Comparison of ENCODE assay signal across 13 cellular contexts in the genomic region with DNA sequence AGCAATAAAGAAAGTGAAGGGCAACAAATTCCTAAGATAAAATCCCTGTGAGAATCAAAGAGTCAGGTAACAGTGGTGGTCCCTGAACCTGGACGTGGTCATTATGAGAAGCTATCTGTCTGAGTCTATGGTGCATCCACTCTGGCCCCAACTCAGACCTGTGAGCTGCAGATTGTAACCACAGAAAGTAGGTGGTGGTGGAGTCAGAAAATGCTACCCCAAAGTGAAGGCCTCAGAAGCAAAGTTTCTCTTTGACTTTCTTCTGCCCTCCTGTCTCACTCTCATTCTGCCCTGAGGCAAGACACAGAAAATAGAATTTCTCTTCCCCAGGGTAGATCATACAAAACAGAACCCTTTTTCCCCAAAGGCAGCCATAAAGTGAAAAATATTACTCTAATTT.
DNase-seq lines count a peak whose midpoint lies in the region; ATAC-seq lines count a peak whose summit lies in the region.
"Had no signal": no experiment of that assay in that cellular context is flagged by ENCODE, and none has a peak within 500 bp of the region (broad histone marks: within the 10 kb centered on the region; RNA-seq: fewer than 3 reads in every experiment).

No MANE protein-coding gene starts in this region.

- H3K27me3 ChIP-seq in H7 (ENCODE audit: control insufficient read depth, insufficient read depth, low read length), result no peaks in the 10 kb centered on the region
- H3K27me3 ChIP-seq: SJCRH30 had no signal

- ATAC-seq in GM18520 (IDR thresholded peaks at IDR 0.05; ENCODE audit: unreplicated experiment) (peak; percentile 92), GM21447 (IDR thresholded peaks at IDR 0.05; ENCODE audit: unreplicated experiment) (peak; percentile 70), HG02981 (IDR thresholded peaks at IDR 0.05; ENCODE audit: unreplicated experiment) (peak; percentile 87), HG03558 (IDR thresholded peaks at IDR 0.05; ENCODE audit: extremely low read depth, unreplicated experiment) (peak; percentile 70)
- ATAC-seq: stimulated activated naive CD8-positive, alpha-beta T cell treated with anti-CD3 and anti-CD28 coated beads, Interleukin-15, amount 100 ng/mL, for 72 hours had no signal

- H3K4me3 ChIP-seq in H7 (ENCODE audit: insufficient read depth, low read depth, low read length), result no peak overlapping the region
- H3K4me3 ChIP-seq: SJCRH30 had no signal

- no peak for DNase-seq in effector CD8-positive, alpha-beta T cell (lab: John Stamatoyannopoulos, UW)
- no peak for DNase-seq in H7
- no peak for DNase-seq in Kasumi-1 (lab: John Stamatoyannopoulos, UW)
- DNase-seq in AG08395 (ENCODE audit: low spot score), result no peak
- DNase-seq: AML-193; NCI-H1694; retina; SJCRH30; stimulated activated naive CD8-positive, alpha-beta T cell treated with anti-CD3 and anti-CD28 coated beads, Interleukin-15, amount 100 ng/mL, for 72 hours had no signal

- H3K36me3 ChIP-seq in H7 (replicated peaks; ENCODE audit: control insufficient read depth, insufficient read depth, low read length), result no peaks in the 10 kb centered on the region
- H3K36me3 ChIP-seq: SJCRH30 had no signal
